1 cellular context compared by ENCODE assay signal in genomic region chr16:81558077-81558443, GRCh38.
TF ChIP-seq lines count a peak whose summit lies in the region.

No MANE protein-coding gene starts in this region.

TF ChIP-seq in K562, 482 proteins besides CTCF, POLR2A, EP300 and RAD21:
- TF ChIP-seq NR1H2 (CRISPR knock-in tag; IDR thresholded peaks at IDR 0.05) (no peak), MAX (CRISPR knock-in tag; IDR thresholded peaks at IDR 0.05) (peak; percentile 72)
